17 cellular contexts compared by ENCODE assay signal in genomic region chr17:4535667-4536258, GRCh38. TPM values are rescaled to one million over a fixed set of nuclear protein-coding genes. Genes with fewer than 3 reads are reported as not detected.
DNase-seq lines count a peak whose midpoint lies in the region; ATAC-seq, FAIRE-seq and TF ChIP-seq lines count a peak whose summit lies in the region.
"Had no signal": no experiment of that assay in that cellular context is flagged by ENCODE, and none has a peak within 500 bp of the region (broad histone marks: within the 10 kb centered on the region; RNA-seq: fewer than 3 reads in every experiment).

No MANE protein-coding gene starts in this region.

- peaks cover 18% of the 10 kb centered on the region for H3K4me1 Mint-ChIP-seq in WTC11
- H3K4me1 Mint-ChIP-seq in stimulated activated effector memory CD8-positive, alpha-beta T cell treated with anti-CD3 and anti-CD28 coated beads, Interleukin-12 subunit alpha, Interleukin-12 subunit beta, amount 100 ng/mL, for 72 hours = no peaks in the 10 kb centered on the region

- no peak overlapping the region for H3K4me3 ChIP-seq in kidney (ENCODE audit: low read length in 2 of 2)

- DNase-seq in DMS 273 (lab: John Stamatoyannopoulos, UW; ENCODE audit: unreplicated experiment) (peak; percentile 53), DMS 273 treated with DMSO at 0.1 percent for 48 hours (lab: John Stamatoyannopoulos, UW) (no peak), WTC11 (ENCODE audit: low spot score) (no peak), kidney (peak; percentile 73), NCI-H748 treated with DMSO at 0.1 percent for 48 hours (lab: John Stamatoyannopoulos, UW) (no peak), NCI-H2081 treated with DMSO at 0.1 percent for 48 hours (lab: John Stamatoyannopoulos, UW) (no peak), NCI-H1694 treated with DMSO at 0.1 percent for 48 hours (lab: John Stamatoyannopoulos, UW) (no peak)
- DNase-seq in stimulated activated effector memory CD8-positive, alpha-beta T cell treated with anti-CD3 and anti-CD28 coated beads, Interleukin-12 subunit alpha, Interleukin-12 subunit beta, amount 100 ng/mL, for 72 hours (ENCODE audit: low spot score in 2 of 2) = no peak
- DNase-seq: activated naive CD8-positive, alpha-beta T cell treated with anti-CD3 and anti-CD28 coated beads, Interleukin-2, amount 10 ng/mL, durations not matched to agents 7 days and 5 days; NCI-H1092 treated with DMSO at 0.1 percent for 48 hours; NCI-H446 treated with DMSO at 0.1 percent for 48 hours; PC-3 had no signal

- no peaks in the 10 kb centered on the region for H3K9me3 Mint-ChIP-seq in WTC11
- H3K9me3 Mint-ChIP-seq in stimulated activated effector memory CD8-positive, alpha-beta T cell treated with anti-CD3 and anti-CD28 coated beads, Interleukin-12 subunit alpha, Interleukin-12 subunit beta, amount 100 ng/mL, for 72 hours = no peaks in the 10 kb centered on the region
- H3K9me3 Mint-ChIP-seq: activated naive CD8-positive, alpha-beta T cell treated with anti-CD3 and anti-CD28 coated beads, Interleukin-2, amount 10 ng/mL, durations not matched to agents 7 days and 5 days; CD4-positive, alpha-beta memory T cell had no signal

- intact Hi-C loops in kidney (cut with DNase I) = no loop called here

- POLR2A ChIA-PET in WTC11 (lab: Charles Lee) = interaction anchor here (1.8 kb wide), 1 partner anchor 13 kb away, joined by 5 read pairs; no protein-coding TSS in a partner anchor

- no peaks in the 10 kb centered on the region for H3K9me3 ChIP-seq in kidney (ENCODE audit: control insufficient read depth in 1 of 2, low read length in 2 of 2)

- peaks cover 2 to 4% of the 10 kb centered on the region in 2 donors for H3K36me3 ChIP-seq in kidney (ENCODE audit: control insufficient read depth in 1 of 2, insufficient read depth in 2 of 2, low read length in 2 of 2)

- no peak for TF ChIP-seq CTCF in WTC11 (IDR thresholded peaks at IDR 0.05)
- no peak for TF ChIP-seq CTCF in kidney (IDR thresholded peaks at IDR 0.05; ENCODE audit: borderline replicate concordance, extremely low read depth, insufficient read depth)

- H3K27me3 Mint-ChIP-seq in WTC11 (ENCODE audit: low read depth) = peaks cover 41% of the 10 kb centered on the region

- peaks cover 4% of the 10 kb centered on the region for H3K36me3 Mint-ChIP-seq in WTC11
- H3K36me3 Mint-ChIP-seq in stimulated activated effector memory CD8-positive, alpha-beta T cell treated with anti-CD3 and anti-CD28 coated beads, Interleukin-12 subunit alpha, Interleukin-12 subunit beta, amount 100 ng/mL, for 72 hours = peaks cover 35% of the 10 kb centered on the region

- H3K27ac ChIP-seq in kidney (ENCODE audit: low read depth in 2 of 2, low read length in 2 of 2) = no peak overlapping the region

- peaks cover 4 to 17% of the 10 kb centered on the region in 2 donors for H3K4me1 ChIP-seq in kidney (ENCODE audit: control insufficient read depth in 1 of 2, insufficient read depth in 1 of 2, low read depth in 1 of 2, low read length in 2 of 2)

- FAIRE-seq in kidney (lab: Jason Lieb, UNC) = no peak
- FAIRE-seq: HTR-8/SVneo had no signal

- no peak overlapping the region for H3K9ac ChIP-seq in kidney (ENCODE audit: low read length in 2 of 2)

- H3K4me3 Mint-ChIP-seq in WTC11 = peak overlapping the region; percentile 60
- no peak overlapping the region for H3K4me3 Mint-ChIP-seq in stimulated activated effector memory CD8-positive, alpha-beta T cell treated with anti-CD3 and anti-CD28 coated beads, Interleukin-12 subunit alpha, Interleukin-12 subunit beta, amount 100 ng/mL, for 72 hours
- H3K4me3 Mint-ChIP-seq: activated naive CD8-positive, alpha-beta T cell treated with anti-CD3 and anti-CD28 coated beads, Interleukin-2, amount 10 ng/mL, durations not matched to agents 7 days and 5 days had no signal

- H3K27ac Mint-ChIP-seq in WTC11 = no peak overlapping the region
- H3K27ac Mint-ChIP-seq in stimulated activated effector memory CD8-positive, alpha-beta T cell treated with anti-CD3 and anti-CD28 coated beads, Interleukin-12 subunit alpha, Interleukin-12 subunit beta, amount 100 ng/mL, for 72 hours = peak overlapping the region; percentile 55
- H3K27ac Mint-ChIP-seq: activated naive CD8-positive, alpha-beta T cell treated with anti-CD3 and anti-CD28 coated beads, Interleukin-2, amount 10 ng/mL, durations not matched to agents 7 days and 5 days; CD4-positive, alpha-beta memory T cell had no signal

- peak; percentile 15 for ATAC-seq in WTC11
- no peak for ATAC-seq in stimulated activated effector memory CD8-positive, alpha-beta T cell treated with anti-CD3 and anti-CD28 coated beads, Interleukin-12 subunit alpha, Interleukin-12 subunit beta, amount 100 ng/mL, for 72 hours
- ATAC-seq: activated CD4-positive, CD25-positive, alpha-beta regulatory T cell treated with anti-CD3 and anti-CD28 coated beads, Interleukin-2, amount 50 U/mL, for 24 hours; PC-3 had no signal

- CTCF ChIA-PET in WTC11 (lab: Charles Lee) = interaction anchor here (8.2 kb wide), 1 partner anchor 115 kb away, joined by 57 read pairs; no protein-coding TSS in a partner anchor

TF ChIP-seq in WTC11, 78 proteins besides CTCF, POLR2A, EP300 and RAD21 (continues in another document):
- TF ChIP-seq TEAD1 (CRISPR knock-in tag; IDR thresholded peaks at IDR 0.05) = no peak
- TF ChIP-seq NFYB (CRISPR knock-in tag; conservative IDR thresholded peaks at IDR 0.05; ENCODE audit: low read depth) = no peak
- no peak for TF ChIP-seq ZNF532 (CRISPR knock-in tag; IDR thresholded peaks at IDR 0.05; ENCODE audit: borderline replicate concordance)
- TF ChIP-seq MYBL2 (CRISPR knock-in tag; IDR thresholded peaks at IDR 0.05) = no peak
- TF ChIP-seq KAT7 (CRISPR knock-in tag; IDR thresholded peaks at IDR 0.05; ENCODE audit: borderline replicate concordance) = no peak
- no peak for TF ChIP-seq NFE2L1 (CRISPR knock-in tag; IDR thresholded peaks at IDR 0.05)
- 0 out of 2 replicates have a peak, but pooled peaks have one; percentile 2 for TF ChIP-seq SP1 (CRISPR knock-in tag; conservative IDR thresholded peaks at IDR 0.05)
- TF ChIP-seq IRF2 (CRISPR knock-in tag; IDR thresholded peaks at IDR 0.05; ENCODE audit: borderline replicate concordance, low read depth) = no peak
- no peak for TF ChIP-seq NFATC4 (CRISPR knock-in tag; IDR thresholded peaks at IDR 0.05)
- no peak for TF ChIP-seq ZNF425 (CRISPR knock-in tag; conservative IDR thresholded peaks at IDR 0.05)
- TF ChIP-seq ZNF396 (CRISPR knock-in tag; IDR thresholded peaks at IDR 0.05; ENCODE audit: borderline replicate concordance) = no peak

RNA-seq across cellular contexts. Expression of gene MYBBP1A, which starts 19.4 kb away (rescaled TPM):
- total RNA-seq in WTC11 (2021) (108 to 163 TPM (median 118 TPM) in 3 replicates), kidney (51.6 TPM)
- 11.9 TPM for polyA plus RNA-seq in kidney (ENCODE audit: insufficient read depth, low read depth, low replicate concordance)

RNA-seq across cellular contexts. Expression of gene GGT6, which starts 24.6 kb away (rescaled TPM):
- 0.07 to 0.37 TPM (median 0.18 TPM) in 3 replicates for total RNA-seq in WTC11 (2021)
- total RNA-seq in kidney = 16.8 TPM
- 51.4 TPM for polyA plus RNA-seq in kidney (ENCODE audit: insufficient read depth, low read depth, low replicate concordance)
- total RNA-seq: activated naive CD8-positive, alpha-beta T cell treated with anti-CD3 and anti-CD28 coated beads, Interleukin-2, amount 10 ng/mL, durations not matched to agents 7 days and 5 days; CD4-positive, alpha-beta memory T cell; myocyte; PC-3; subcutaneous adipose tissue had no signal
- polyA plus RNA-seq: CD4-positive, alpha-beta memory T cell had no signal

RNA-seq across cellular contexts. Expression of gene SPNS2, which starts 37.1 kb away (rescaled TPM):
- total RNA-seq in WTC11 (2021) (0.87 to 1.4 TPM (median 1.3 TPM) in 3 replicates), kidney (60.5 TPM)
- polyA plus RNA-seq in kidney (ENCODE audit: insufficient read depth, low read depth, low replicate concordance) = 75.1 TPM

RNA-seq across cellular contexts. Expression of gene SMTNL2, which starts 48.6 kb away (rescaled TPM):
- total RNA-seq in WTC11 (2021) (2.7 to 3.8 TPM (median 3.8 TPM) in 3 replicates), kidney (25.6 TPM)
- polyA plus RNA-seq in kidney (ENCODE audit: insufficient read depth, low read depth, low replicate concordance) = 58.1 TPM
- total RNA-seq: activated naive CD8-positive, alpha-beta T cell treated with anti-CD3 and anti-CD28 coated beads, Interleukin-2, amount 10 ng/mL, durations not matched to agents 7 days and 5 days; CD4-positive, alpha-beta memory T cell; PC-3 had no signal
- polyA plus RNA-seq: CD4-positive, alpha-beta memory T cell had no signal

Comparison
In these comparisons a context has a peak if more than half of its experiments do, and no peak if none do; other contexts are left out.
1. DNase-seq: peak in DMS 273 (single experiment) and kidney (single experiment); none in DMS 273 treated with DMSO at 0.1 percent for 48 hours (single experiment), WTC11 (single experiment), stimulated activated effector memory CD8-positive, alpha-beta T cell treated with anti-CD3 and anti-CD28 coated beads, Interleukin-12 subunit alpha, Interleukin-12 subunit beta, amount 100 ng/mL, for 72 hours (0 of 2), NCI-H748 treated with DMSO at 0.1 percent for 48 hours (single experiment), NCI-H2081 treated with DMSO at 0.1 percent for 48 hours (single experiment) and NCI-H1694 treated with DMSO at 0.1 percent for 48 hours (single experiment).
2. RNA of gene GGT6, which starts 24.6 kb away (total RNA-seq): 16.8 TPM in kidney (single experiment); 0.07 to 0.37 TPM in WTC11; every median in the first group is over 10 times any median in the second.
3. RNA of gene SPNS2, which starts 37.1 kb away (total RNA-seq): 60.5 TPM in kidney (single experiment); 0.87 to 1.4 TPM in WTC11; every median in the first group is over 10 times any median in the second.